In genomic region chr7:22853674-22854157, GRCh38 we compare ENCODE assay signal across 8 cellular contexts. TPM values are rescaled to one million over a fixed set of nuclear protein-coding genes. Genes with fewer than 3 reads are reported as not detected.
DNase-seq lines count a peak whose midpoint lies in the region; ATAC-seq and TF ChIP-seq lines count a peak whose summit lies in the region.

No MANE protein-coding gene starts in this region.

- H3K27me3 Mint-ChIP-seq in activated naive CD4-positive, alpha-beta T cell treated with anti-CD3 and anti-CD28 coated beads for 36 hours (ENCODE audit: low read depth), result peaks cover 3% of the 10 kb centered on the region

- TF ChIP-seq EP300 in upper lobe of left lung (IDR thresholded peaks at IDR 0.05), result no peak

- H3K4me1 Mint-ChIP-seq in activated naive CD4-positive, alpha-beta T cell treated with anti-CD3 and anti-CD28 coated beads for 36 hours (ENCODE audit: low read depth), result peaks cover 25% of the 10 kb centered on the region

- CTCF ChIA-PET in activated naive CD4-positive, alpha-beta T cell treated with anti-CD3 and anti-CD28 coated beads for 36 hours (lab: Charles Lee), result interaction anchor here (1.0 to 1.7 kb wide), 3 partner anchors 32 to 202 kb away, joined by 5 to 6 read pairs (median 5); no protein-coding TSS in a partner anchor

- peak overlapping the region; percentile 30 for H3K4me3 ChIP-seq in NT2/D1 (ENCODE audit: insufficient read length, low read depth)
- peak overlapping the region; percentile 70 to 97 (median 84) for H3K4me3 ChIP-seq in breast epithelium
- peak overlapping the region; percentile 68 for H3K4me3 ChIP-seq in mesodermal cell (ENCODE audit: extremely low read depth, insufficient read depth, low read length, poor library complexity, severe bottlenecking)
- H3K4me3 ChIP-seq in upper lobe of left lung, result peak overlapping the region; percentile 59 to 84 (median 69)

- peak overlapping the region; percentile 88 for H3K4me3 Mint-ChIP-seq in activated naive CD4-positive, alpha-beta T cell treated with anti-CD3 and anti-CD28 coated beads for 36 hours

- TF ChIP-seq POLR2A in breast epithelium (IDR thresholded peaks at IDR 0.05), result no peak
- no peak for TF ChIP-seq POLR2A in upper lobe of left lung (IDR thresholded peaks at IDR 0.05)

- H3K4me1 ChIP-seq in NT2/D1 (ENCODE audit: insufficient read depth, insufficient read length), result peaks cover 4% of the 10 kb centered on the region
- no peaks in the 10 kb centered on the region for H3K4me1 ChIP-seq in breast epithelium
- H3K4me1 ChIP-seq in mesodermal cell (ENCODE audit: control insufficient read depth, insufficient read depth, low read length, poor library complexity, severe bottlenecking), result peaks cover 15% of the 10 kb centered on the region
- H3K4me1 ChIP-seq in upper lobe of left lung, result peaks cover 3 to 19% (median 18%) of the 10 kb centered on the region in 4 donors

- H3K27me3 ChIP-seq in NT2/D1 (ENCODE audit: insufficient read depth, insufficient read length) (no peaks in the 10 kb centered on the region), breast epithelium (no peaks in the 10 kb centered on the region), upper lobe of left lung (no peaks in the 10 kb centered on the region)

- peak overlapping the region; percentile 70 for H3K9ac ChIP-seq in NT2/D1 (ENCODE audit: insufficient read length, low read depth)

- 33 to 69% methylated on average over 13 to 20 of the region's 28 CpGs for WGBS in mesodermal cell (ENCODE audit: insufficient coverage in 2 of 2), 2 experiments
- 19 to 21% methylated on average over 10 to 15 of the region's 28 CpGs for WGBS in upper lobe of left lung, 2 donors

- H3K9me3 ChIP-seq in NT2/D1 (ENCODE audit: insufficient read depth, low read length) (no peaks in the 10 kb centered on the region), breast epithelium (no peaks in the 10 kb centered on the region), mesodermal cell (ENCODE audit: control insufficient read depth, low read length) (no peaks in the 10 kb centered on the region), upper lobe of left lung (no peaks in the 10 kb centered on the region)

- DNase-seq in activated naive CD4-positive, alpha-beta T cell treated with anti-CD3 and anti-CD28 coated beads for 36 hours, result peak; percentile 58
- no peak for DNase-seq in activated naive CD4-positive, alpha-beta T cell treated with Interleukin-2 at 50 U/mL for 16 hours
- DNase-seq in NT2/D1 (ENCODE audit: low read depth, low spot score) (no peak), breast epithelium (ENCODE audit: low spot score in 2 of 2) (peak in 1 of 2 donors; percentile 41), upper lobe of left lung (no peak), COLO829 (ENCODE audit: low spot score) (no peak)

- intact Hi-C loops in activated naive CD4-positive, alpha-beta T cell treated with anti-CD3 and anti-CD28 coated beads for 36 hours (cut with micrococcal nuclease), result loop anchor here (1.0 to 2.0 kb wide), 7 partner anchors 31 to 327 kb away; partner anchors contain the start of genes HYCC1 and TOMM7
- intact Hi-C loops in breast epithelium (cut with DNase I; ENCODE audit: low total_unique reads), result no loop called here

- peaks cover 30% of the 10 kb centered on the region for H3K36me3 Mint-ChIP-seq in activated naive CD4-positive, alpha-beta T cell treated with anti-CD3 and anti-CD28 coated beads for 36 hours (ENCODE audit: low read depth)

- TF ChIP-seq CTCF in breast epithelium (IDR thresholded peaks at IDR 0.05), result no peak
- TF ChIP-seq CTCF in upper lobe of left lung (IDR thresholded peaks at IDR 0.05), result peak in 2 of 6 experiments; percentile 93 to 99

- peaks cover 38% of the 10 kb centered on the region for H3K36me3 ChIP-seq in NT2/D1 (ENCODE audit: insufficient read depth, insufficient read length, low read length)
- no peaks in the 10 kb centered on the region for H3K36me3 ChIP-seq in breast epithelium
- peaks cover 29% of the 10 kb centered on the region for H3K36me3 ChIP-seq in mesodermal cell (ENCODE audit: control insufficient read depth, insufficient read depth, low read length)
- H3K36me3 ChIP-seq in upper lobe of left lung, result peaks cover 0 to 20% (median 0%) of the 10 kb centered on the region in 4 donors

- ATAC-seq in HG02642 (IDR thresholded peaks at IDR 0.05; ENCODE audit: poor library complexity, unreplicated experiment) (peak; percentile 21), upper lobe of left lung (ENCODE audit: low FRiP score in 2 of 2) (peak in 1 of 2 donors; percentile 3)

- no peaks in the 10 kb centered on the region for H3K9me3 Mint-ChIP-seq in activated naive CD4-positive, alpha-beta T cell treated with anti-CD3 and anti-CD28 coated beads for 36 hours

- H3K27ac ChIP-seq in breast epithelium, result peak overlapping the region; percentile 98 to 99
- H3K27ac ChIP-seq in mesodermal cell (ENCODE audit: low read depth, low read length, severe bottlenecking), result no peak overlapping the region
- H3K27ac ChIP-seq in upper lobe of left lung, result peak overlapping the region; percentile 79 to 95 (median 90)

- peak overlapping the region; percentile 88 for H3K27ac Mint-ChIP-seq in activated naive CD4-positive, alpha-beta T cell treated with anti-CD3 and anti-CD28 coated beads for 36 hours

RNA-seq across cellular contexts. Expression of gene TOMM7, which starts 31.1 kb away (rescaled TPM):
- total RNA-seq in activated naive CD4-positive, alpha-beta T cell treated with anti-CD3 and anti-CD28 coated beads for 36 hours, result 100 to 1,000 TPM; 269 to 297 TPM
- total RNA-seq in breast epithelium (100 to 1,000 TPM; 191 to 304 (median 210) TPM), upper lobe of left lung (100 to 1,000 TPM in 5 of 6 donors, 10 to 100 TPM in 1; 42.4 to 387 (median 171) TPM)
- 331 TPM for polyA plus RNA-seq in mesodermal cell (2013, experiment 1 of 2)
- polyA plus RNA-seq in mesodermal cell (2013, experiment 2 of 2), result 300 TPM

Comparison
In these comparisons a context has a peak if more than half of its experiments do, and no peak if none do; other contexts are left out.
1. H3K4me3 ChIP-seq: peak in every context shown above with its lines; median percentile 84 in breast epithelium; 69 in upper lobe of left lung; 68 in mesodermal cell; 30 in NT2/D1.